Comparison of ENCODE assay signal across 1 cellular context in the genomic region with DNA sequence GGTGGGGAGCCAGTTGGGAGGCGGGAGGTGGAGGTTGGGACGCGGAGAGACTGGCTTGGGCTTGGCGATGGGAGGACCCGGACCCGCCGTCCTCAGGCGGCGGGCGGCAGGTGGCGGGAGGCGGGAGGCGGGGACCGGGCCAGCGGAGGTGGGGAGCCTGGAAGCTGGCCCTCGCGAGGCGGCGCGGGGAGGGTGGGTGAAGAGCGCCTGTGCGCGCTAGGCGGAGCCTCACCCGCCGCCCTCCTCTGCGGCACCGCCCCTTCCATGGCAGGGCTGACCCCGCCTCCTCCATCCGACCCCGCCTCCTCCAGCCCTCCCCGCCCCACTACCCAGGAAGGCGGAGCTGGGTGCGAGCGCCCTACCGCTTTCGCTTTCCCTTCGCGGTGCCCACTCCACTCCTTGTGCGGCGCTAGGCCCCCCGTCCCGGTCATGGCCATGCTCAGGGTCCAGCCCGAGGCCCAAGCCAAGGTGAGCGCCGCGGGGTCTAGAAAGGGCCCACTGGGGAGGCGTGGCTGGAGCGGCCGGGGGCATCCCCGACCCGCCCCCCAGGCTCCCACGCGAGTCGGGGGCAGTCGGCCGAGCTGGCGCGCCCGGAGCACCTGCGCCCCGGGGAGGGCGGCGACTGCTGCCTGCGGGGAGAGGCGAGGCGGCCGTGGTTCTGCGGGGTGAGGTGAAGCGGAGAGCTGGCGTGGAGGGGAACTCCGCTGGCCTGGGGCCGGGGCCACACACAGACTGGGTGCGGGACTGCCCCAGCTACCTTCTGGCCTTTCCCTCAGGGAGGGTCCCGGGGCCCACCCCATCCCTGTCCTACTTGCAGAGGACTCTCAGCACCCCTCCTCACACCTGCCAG.
A peak's percentile ranks its signal among the peaks of the same experiment; 100 is the strongest.
TF ChIP-seq lines count a peak whose summit lies in the region.

A gene (plus strand): TSS at position 361 of the 850 bp plus-strand sequence. CDS start 69 bp downstream, at position 430.

TF ChIP-seq in HEK293, 187 proteins besides CTCF, POLR2A, EP300 and RAD21 (continued from another document):
- TF ChIP-seq, protein P1, sequence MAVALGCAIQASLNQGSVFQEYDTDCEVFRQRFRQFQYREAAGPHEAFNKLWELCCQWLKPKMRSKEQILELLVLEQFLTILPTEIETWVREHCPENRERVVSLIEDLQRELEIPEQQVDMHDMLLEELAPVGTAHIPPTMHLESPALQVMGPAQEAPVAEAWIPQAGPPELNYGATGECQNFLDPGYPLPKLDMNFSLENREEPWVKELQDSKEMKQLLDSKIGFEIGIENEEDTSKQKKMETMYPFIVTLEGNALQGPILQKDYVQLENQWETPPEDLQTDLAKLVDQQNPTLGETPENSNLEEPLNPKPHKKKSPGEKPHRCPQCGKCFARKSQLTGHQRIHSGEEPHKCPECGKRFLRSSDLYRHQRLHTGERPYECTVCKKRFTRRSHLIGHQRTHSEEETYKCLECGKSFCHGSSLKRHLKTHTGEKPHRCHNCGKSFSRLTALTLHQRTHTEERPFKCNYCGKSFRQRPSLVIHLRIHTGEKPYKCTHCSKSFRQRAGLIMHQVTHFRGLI (tag by site-specific recombination; IDR thresholded peaks at IDR 0.05), result peak; percentile 81
- TF ChIP-seq ZNF76 (tag by site-specific recombination; IDR thresholded peaks at IDR 0.05; ENCODE audit: borderline replicate concordance, low read depth) (no peak; the same call in 1 of the 2 replicates), ZNF426 (tag by site-specific recombination; IDR thresholded peaks at IDR 0.05) (no peak), SP3 (tag by site-specific recombination; IDR thresholded peaks at IDR 0.05) (peak; percentile 98), ZNF274 (IDR thresholded peaks at IDR 0.05; ENCODE audit: low read length) (no peak), ZNF274 (tag by site-specific recombination; IDR thresholded peaks at IDR 0.05; ENCODE audit: borderline replicate concordance) (no peak), ZIC2 (tag by site-specific recombination; IDR thresholded peaks at IDR 0.05) (peak; percentile 51; the same call in 1 of the 2 replicates)
- TF ChIP-seq, protein P2, sequence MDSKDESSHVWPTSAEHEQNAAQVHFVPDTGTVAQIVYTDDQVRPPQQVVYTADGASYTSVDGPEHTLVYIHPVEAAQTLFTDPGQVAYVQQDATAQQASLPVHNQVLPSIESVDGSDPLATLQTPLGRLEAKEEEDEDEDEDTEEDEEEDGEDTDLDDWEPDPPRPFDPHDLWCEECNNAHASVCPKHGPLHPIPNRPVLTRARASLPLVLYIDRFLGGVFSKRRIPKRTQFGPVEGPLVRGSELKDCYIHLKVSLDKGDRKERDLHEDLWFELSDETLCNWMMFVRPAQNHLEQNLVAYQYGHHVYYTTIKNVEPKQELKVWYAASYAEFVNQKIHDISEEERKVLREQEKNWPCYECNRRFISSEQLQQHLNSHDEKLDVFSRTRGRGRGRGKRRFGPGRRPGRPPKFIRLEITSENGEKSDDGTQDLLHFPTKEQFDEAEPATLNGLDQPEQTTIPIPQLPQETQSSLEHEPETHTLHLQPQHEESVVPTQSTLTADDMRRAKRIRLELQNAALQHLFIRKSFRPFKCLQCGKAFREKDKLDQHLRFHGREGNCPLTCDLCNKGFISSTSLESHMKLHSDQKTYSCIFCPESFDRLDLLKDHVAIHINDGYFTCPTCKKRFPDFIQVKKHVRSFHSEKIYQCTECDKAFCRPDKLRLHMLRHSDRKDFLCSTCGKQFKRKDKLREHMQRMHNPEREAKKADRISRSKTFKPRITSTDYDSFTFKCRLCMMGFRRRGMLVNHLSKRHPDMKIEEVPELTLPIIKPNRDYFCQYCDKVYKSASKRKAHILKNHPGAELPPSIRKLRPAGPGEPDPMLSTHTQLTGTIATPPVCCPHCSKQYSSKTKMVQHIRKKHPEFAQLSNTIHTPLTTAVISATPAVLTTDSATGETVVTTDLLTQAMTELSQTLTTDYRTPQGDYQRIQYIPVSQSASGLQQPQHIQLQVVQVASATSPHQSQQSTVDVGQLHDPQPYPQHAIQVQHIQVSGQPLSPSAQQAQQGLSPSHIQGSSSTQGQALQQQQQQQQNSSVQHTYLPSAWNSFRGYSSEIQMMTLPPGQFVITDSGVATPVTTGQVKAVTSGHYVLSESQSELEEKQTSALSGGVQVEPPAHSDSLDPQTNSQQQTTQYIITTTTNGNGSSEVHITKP (tag by site-specific recombination; IDR thresholded peaks at IDR 0.05), result peak; percentile 57
